Comparison of ENCODE assay signal across 1 cellular context in genomic region chr11:76335827-76336226, GRCh38.
TF ChIP-seq lines count a peak whose summit lies in the region.

No MANE protein-coding gene starts in this region.

TF ChIP-seq in GM23338, 12 proteins besides CTCF, POLR2A, EP300 and RAD21 (continued from another document):
- TF ChIP-seq REST (IDR thresholded peaks at IDR 0.05; ENCODE audit: unreplicated experiment) (no peak), ZNF114 (CRISPR knock-in tag; IDR thresholded peaks at IDR 0.05) (no peak), ETS1 (IDR thresholded peaks at IDR 0.05) (no peak), NANOG (IDR thresholded peaks at IDR 0.05; ENCODE audit: borderline replicate concordance) (no peak), CREB1 (CRISPR knock-in tag; IDR thresholded peaks at IDR 0.05; ENCODE audit: low read depth) (no peak), ZNF462 (CRISPR knock-in tag; IDR thresholded peaks at IDR 0.05) (no peak), EZH2phosphoT487 (IDR thresholded peaks at IDR 0.05; ENCODE audit: unreplicated experiment) (no peak), JUNB (IDR thresholded peaks at IDR 0.05; ENCODE audit: unreplicated experiment) (no peak), POLR2AphosphoS5 (IDR thresholded peaks at IDR 0.05; ENCODE audit: low read depth) (no peak), STAT1 (IDR thresholded peaks at IDR 0.05; ENCODE audit: unreplicated experiment) (no peak), ZNF331 (CRISPR knock-in tag; IDR thresholded peaks at IDR 0.05; ENCODE audit: low read depth) (no peak)
